Comparison of ENCODE assay signal across 1 cellular context in genomic region chr16:67283826-67284555, GRCh38.
TF ChIP-seq lines count a peak whose summit lies in the region.

No MANE protein-coding gene starts in this region.

TF ChIP-seq in IMR-90, 13 proteins besides CTCF, POLR2A, EP300 and RAD21:
- TF ChIP-seq BHLHE40 (IDR thresholded peaks at IDR 0.05; ENCODE audit: low read depth, low read length) (no peak), MXI1 (IDR thresholded peaks at IDR 0.05; ENCODE audit: borderline replicate concordance, low read depth, low read length) (no peak), NFE2L2 (IDR thresholded peaks at IDR 0.05; ENCODE audit: low read depth, low read length) (no peak), SMC3 (IDR thresholded peaks at IDR 0.05; ENCODE audit: low read depth, low read length) (no peak), RFX5 (IDR thresholded peaks at IDR 0.05; ENCODE audit: low read depth, low read length) (no peak), CEBPB (IDR thresholded peaks at IDR 0.05; ENCODE audit: low read depth, low read length) (no peak), USF2 (IDR thresholded peaks at IDR 0.05; ENCODE audit: low read depth, low read length) (no peak), MAFK (IDR thresholded peaks at IDR 0.05; ENCODE audit: low read depth, low read length) (no peak), MAZ (IDR thresholded peaks at IDR 0.05; ENCODE audit: borderline replicate concordance, low read depth, low read length) (no peak), CHD1 (IDR thresholded peaks at IDR 0.05; ENCODE audit: low read depth, low read length) (no peak), ELK1 (IDR thresholded peaks at IDR 0.05; ENCODE audit: borderline replicate concordance, low read depth, low read length) (no peak), RCOR1 (IDR thresholded peaks at IDR 0.05; ENCODE audit: insufficient replicate concordance, low read length) (no peak), FOS (IDR thresholded peaks at IDR 0.05; ENCODE audit: low read depth, low read length) (no peak)
TF ChIP-seq in IMR-90: peak in this region for 0.
